In genomic region chr2:218886461-218886947, GRCh38 we compare ENCODE assay signal across 12 cellular contexts. TPM values are rescaled to one million over a fixed set of nuclear protein-coding genes. Genes with fewer than 3 reads are reported as not detected.
DNase-seq lines count a peak whose midpoint lies in the region; ATAC-seq and TF ChIP-seq lines count a peak whose summit lies in the region.
"Had no signal": no experiment of that assay in that cellular context is flagged by ENCODE, and none has a peak within 500 bp of the region (broad histone marks: within the 10 kb centered on the region; RNA-seq: fewer than 3 reads in every experiment).

No MANE protein-coding gene starts in this region.

- H3K4me3 Mint-ChIP-seq in stimulated activated memory B cell treated with anti-CD40 and anti-IgM and Interleukin-4, amounts not matched to agents 10 μg/mL and 1 μg/mL and 100 μg/mL, for 72 hours: no peak overlapping the region
- H3K4me3 Mint-ChIP-seq: activated CD4-positive, alpha-beta T cell treated with anti-CD3 and anti-CD28 coated beads, Interleukin-2, amount 10 ng/mL, durations not matched to agents 7 days and 5 days had no signal

- H3K4me3 ChIP-seq in MG63: no peak overlapping the region
- H3K4me3 ChIP-seq: upper lobe of right lung had no signal

- peaks cover 54% of the 10 kb centered on the region for H3K4me1 Mint-ChIP-seq in stimulated activated memory B cell treated with anti-CD40 and anti-IgM and Interleukin-4, amounts not matched to agents 10 μg/mL and 1 μg/mL and 100 μg/mL, for 72 hours

- H3K27me3 ChIP-seq in MG63: no peaks in the 10 kb centered on the region

- no peaks in the 10 kb centered on the region for H3K9me3 ChIP-seq in MG63
- H3K9me3 ChIP-seq: upper lobe of right lung had no signal

- H3K36me3 ChIP-seq in MG63: no peaks in the 10 kb centered on the region
- H3K36me3 ChIP-seq: upper lobe of right lung had no signal

- intact Hi-C loops in Right ventricle myocardium superior (cut with DNase I): no loop called here

- no peaks in the 10 kb centered on the region for H3K36me3 Mint-ChIP-seq in stimulated activated memory B cell treated with anti-CD40 and anti-IgM and Interleukin-4, amounts not matched to agents 10 μg/mL and 1 μg/mL and 100 μg/mL, for 72 hours

- peak; percentile 36 for ATAC-seq in HG03159 (IDR thresholded peaks at IDR 0.05; ENCODE audit: unreplicated experiment)
- peak; percentile 32; the same call in 1 of the 3 replicates for ATAC-seq in SK-N-SH treated with all-trans-retinoic acid at 6 μM for 48 hours
- ATAC-seq in stimulated activated memory B cell treated with anti-CD40 and anti-IgM and Interleukin-4, amounts not matched to agents 10 μg/mL and 1 μg/mL and 100 μg/mL, for 72 hours: peak; percentile 1
- no peak for ATAC-seq in Right ventricle myocardium superior (ENCODE audit: poor library complexity)
- ATAC-seq: upper lobe of right lung had no signal

- no peaks in the 10 kb centered on the region for H3K9me3 Mint-ChIP-seq in stimulated activated memory B cell treated with anti-CD40 and anti-IgM and Interleukin-4, amounts not matched to agents 10 μg/mL and 1 μg/mL and 100 μg/mL, for 72 hours
- H3K9me3 Mint-ChIP-seq: activated CD4-positive, alpha-beta T cell treated with anti-CD3 and anti-CD28 coated beads, Interleukin-2, amount 10 ng/mL, durations not matched to agents 7 days and 5 days had no signal

- H3K27me3 Mint-ChIP-seq in stimulated activated memory B cell treated with anti-CD40 and anti-IgM and Interleukin-4, amounts not matched to agents 10 μg/mL and 1 μg/mL and 100 μg/mL, for 72 hours: no peaks in the 10 kb centered on the region

- H3K27ac Mint-ChIP-seq in stimulated activated memory B cell treated with anti-CD40 and anti-IgM and Interleukin-4, amounts not matched to agents 10 μg/mL and 1 μg/mL and 100 μg/mL, for 72 hours: peak overlapping the region; percentile 39
- H3K27ac Mint-ChIP-seq: activated CD4-positive, alpha-beta T cell treated with anti-CD3 and anti-CD28 coated beads, Interleukin-2, amount 10 ng/mL, durations not matched to agents 7 days and 5 days had no signal

- DNase-seq in NCI-H1417 (lab: John Stamatoyannopoulos, UW) (peak in 2 of 3 experiments; percentile 50 to 71), NCI-H1417 treated with DMSO at 0.1 percent for 48 hours (lab: John Stamatoyannopoulos, UW) (no peak), Right ventricle myocardium superior (no peak), MG63 (no peak)
- DNase-seq in activated CD4-positive, alpha-beta T cell treated with anti-CD3 and anti-CD28 coated beads, Interleukin-2, amount 50 U/mL, for 4 hours: no peak
- DNase-seq: activated CD4-positive, alpha-beta T cell treated with anti-CD3 and anti-CD28 coated beads, Interleukin-2, amount 10 ng/mL, durations not matched to agents 7 days and 5 days; central memory CD4-positive, alpha-beta T cell; upper lobe of right lung had no signal

TF ChIP-seq in SK-N-SH treated with all-trans-retinoic acid at 6 μM for 48 hours, 23 proteins besides CTCF, POLR2A, EP300 and RAD21:
- no peak for TF ChIP-seq GLIS3 (CRISPR knock-in tag; IDR thresholded peaks at IDR 0.05)

RNA-seq across cellular contexts. Expression of gene WNT10A, which starts 5.9 kb away (rescaled TPM):
- not detected for total RNA-seq in Right ventricle myocardium superior
- total RNA-seq in MG63 (2014; rRNA removed; shearing (Covaris generic); ENCODE audit: low replicate concordance): not detected in 2 replicates
- total RNA-seq: MCF 10A had no signal

RNA-seq across cellular contexts. Expression of gene WNT6, which starts 26.9 kb away (rescaled TPM):
- 2.6 TPM for total RNA-seq in Right ventricle myocardium superior
- total RNA-seq in MG63 (2014; rRNA removed; shearing (Covaris generic); ENCODE audit: low replicate concordance): not detected in 2 replicates
- total RNA-seq: activated CD4-positive, alpha-beta T cell treated with anti-CD3 and anti-CD28 coated beads, Interleukin-2, amount 10 ng/mL, durations not matched to agents 7 days and 5 days; MCF 10A; upper lobe of right lung had no signal

RNA-seq across cellular contexts. Expression of gene PRKAG3, which starts 54.9 kb away (rescaled TPM):
- not detected for total RNA-seq in Right ventricle myocardium superior
- not detected in 2 replicates for total RNA-seq in MG63 (2014; rRNA removed; shearing (Covaris generic); ENCODE audit: low replicate concordance)
- total RNA-seq: activated CD4-positive, alpha-beta T cell treated with anti-CD3 and anti-CD28 coated beads, Interleukin-2, amount 10 ng/mL, durations not matched to agents 7 days and 5 days; MCF 10A; upper lobe of right lung had no signal

Comparison
In these comparisons a context has a peak if more than half of its experiments do, and no peak if none do; other contexts are left out.
1. DNase-seq: peak in NCI-H1417 (2 of 3); none in NCI-H1417 treated with DMSO at 0.1 percent for 48 hours (single experiment), activated CD4-positive, alpha-beta T cell treated with anti-CD3 and anti-CD28 coated beads, Interleukin-2, amount 50 U/mL, for 4 hours (0 of 2), Right ventricle myocardium superior (single experiment) and MG63 (single experiment).